23 cellular contexts compared by ENCODE assay signal in genomic region chr2:125643585-125643984, GRCh38.
DNase-seq lines count a peak whose midpoint lies in the region; ATAC-seq and TF ChIP-seq lines count a peak whose summit lies in the region.
"Had no signal": no experiment of that assay in that cellular context is flagged by ENCODE, and none has a peak within 500 bp of the region (broad histone marks: within the 10 kb centered on the region; RNA-seq: fewer than 3 reads in every experiment).

No MANE protein-coding gene starts in this region.

- no peaks in the 10 kb centered on the region for H3K27me3 Mint-ChIP-seq in T-helper 17 cell
- peaks cover 5% of the 10 kb centered on the region for H3K27me3 Mint-ChIP-seq in activated naive CD8-positive, alpha-beta T cell treated with anti-CD3 and anti-CD28 coated beads for 36 hours
- H3K27me3 Mint-ChIP-seq: activated CD4-positive, alpha-beta T cell treated with anti-CD3 and anti-CD28 coated beads, Interleukin-2, amount 10 ng/mL, durations not matched to agents 7 days and 5 days; activated naive CD4-positive, alpha-beta T cell treated with anti-CD3 and anti-CD28 coated beads, Interleukin-2, amount 50 U/mL, for 24 hours had no signal

- H3K9me3 ChIP-seq in mucosa of descending colon (no peaks in the 10 kb centered on the region), heart right ventricle (no peaks in the 10 kb centered on the region), T-helper 17 cell (ENCODE audit: control insufficient read depth, low read length, poor library complexity, severe bottlenecking) (no peaks in the 10 kb centered on the region)
- H3K9me3 ChIP-seq: uterus had no signal

- H3K27me3 ChIP-seq in heart right ventricle = no peaks in the 10 kb centered on the region
- H3K27me3 ChIP-seq: cardiac muscle cell, uterus had no signal

- H3K27ac Mint-ChIP-seq in T-helper 17 cell = no peak overlapping the region
- no peak overlapping the region for H3K27ac Mint-ChIP-seq in activated naive CD8-positive, alpha-beta T cell treated with anti-CD3 and anti-CD28 coated beads for 36 hours
- H3K27ac Mint-ChIP-seq: activated CD4-positive, alpha-beta T cell treated with anti-CD3 and anti-CD28 coated beads, Interleukin-2, amount 10 ng/mL, durations not matched to agents 7 days and 5 days; activated naive CD4-positive, alpha-beta T cell treated with anti-CD3 and anti-CD28 coated beads, Interleukin-2, amount 50 U/mL, for 24 hours; activated T-helper 1 cell treated with anti-CD3 and anti-CD28 coated beads, Interleukin-12 subunit alpha, Interleukin-12 subunit beta, Interleukin-2, Interleukin-4 antibody, amounts not matched to agents 30 ng/mL and 10 ng/mL and 1 ng/mL, durations not matched to agents 14 hours and 24 hours and 36 hours had no signal

- peaks cover 2% of the 10 kb centered on the region for H3K9me3 Mint-ChIP-seq in activated naive CD8-positive, alpha-beta T cell treated with anti-CD3 and anti-CD28 coated beads for 36 hours
- H3K9me3 Mint-ChIP-seq: activated CD4-positive, alpha-beta T cell treated with anti-CD3 and anti-CD28 coated beads, Interleukin-2, amount 10 ng/mL, durations not matched to agents 7 days and 5 days; activated naive CD4-positive, alpha-beta T cell treated with anti-CD3 and anti-CD28 coated beads, Interleukin-2, amount 50 U/mL, for 24 hours had no signal

- no peak for TF ChIP-seq CTCF in mucosa of descending colon (IDR thresholded peaks at IDR 0.05)
- no peak for TF ChIP-seq CTCF in heart right ventricle (IDR thresholded peaks at IDR 0.05)

- H3K4me1 ChIP-seq in mucosa of descending colon (ENCODE audit: low read depth) (peaks cover 11% of the 10 kb centered on the region), heart right ventricle (no peaks in the 10 kb centered on the region)
- H3K4me1 ChIP-seq: uterus had no signal

- H3K4me1 Mint-ChIP-seq in T-helper 17 cell = no peaks in the 10 kb centered on the region
- no peaks in the 10 kb centered on the region for H3K4me1 Mint-ChIP-seq in activated naive CD8-positive, alpha-beta T cell treated with anti-CD3 and anti-CD28 coated beads for 36 hours
- H3K4me1 Mint-ChIP-seq: activated CD4-positive, alpha-beta T cell treated with anti-CD3 and anti-CD28 coated beads, Interleukin-2, amount 10 ng/mL, durations not matched to agents 7 days and 5 days; activated naive CD4-positive, alpha-beta T cell treated with anti-CD3 and anti-CD28 coated beads, Interleukin-2, amount 50 U/mL, for 24 hours had no signal

- H3K27ac ChIP-seq in heart right ventricle = no peak overlapping the region
- H3K27ac ChIP-seq: cardiac muscle cell, uterus had no signal

- no peak overlapping the region for H3K4me3 Mint-ChIP-seq in T-helper 17 cell
- H3K4me3 Mint-ChIP-seq in activated naive CD8-positive, alpha-beta T cell treated with anti-CD3 and anti-CD28 coated beads for 36 hours = no peak overlapping the region
- H3K4me3 Mint-ChIP-seq: activated CD4-positive, alpha-beta T cell treated with anti-CD3 and anti-CD28 coated beads, Interleukin-2, amount 10 ng/mL, durations not matched to agents 7 days and 5 days; activated naive CD4-positive, alpha-beta T cell treated with anti-CD3 and anti-CD28 coated beads, Interleukin-2, amount 50 U/mL, for 24 hours; activated T-helper 1 cell treated with anti-CD3 and anti-CD28 coated beads, Interleukin-12 subunit alpha, Interleukin-12 subunit beta, Interleukin-2, Interleukin-4 antibody, amounts not matched to agents 30 ng/mL and 10 ng/mL and 1 ng/mL, durations not matched to agents 14 hours and 24 hours and 36 hours had no signal

- H3K36me3 Mint-ChIP-seq in T-helper 17 cell (ENCODE audit: low read depth) = no peaks in the 10 kb centered on the region
- H3K36me3 Mint-ChIP-seq in activated naive CD8-positive, alpha-beta T cell treated with anti-CD3 and anti-CD28 coated beads for 36 hours = no peaks in the 10 kb centered on the region
- H3K36me3 Mint-ChIP-seq: activated naive CD4-positive, alpha-beta T cell treated with anti-CD3 and anti-CD28 coated beads, Interleukin-2, amount 50 U/mL, for 24 hours had no signal

- 58% methylated on average over 8 of the region's 8 CpGs for WGBS in heart right ventricle, 2 donors

- peak; percentile 73 for ATAC-seq in GM21717 (IDR thresholded peaks at IDR 0.05; ENCODE audit: unreplicated experiment)
- ATAC-seq in mucosa of descending colon = peak; percentile 75
- ATAC-seq in heart right ventricle = no peak
- no peak for ATAC-seq in T-helper 17 cell

- DNase-seq in ELF-1 (ENCODE audit: low read depth, low spot score) = peak; percentile 23
- peak; percentile 96 for DNase-seq in SK-N-DZ (ENCODE audit: low spot score)
- peak in 1 of 3 donors; percentile 70 for DNase-seq in mucosa of descending colon
- no peak for DNase-seq in heart right ventricle
- no peak for DNase-seq in LoVo (ENCODE audit: low spot score)
- DNase-seq in T-helper 17 cell = no peak
- DNase-seq in activated naive CD8-positive, alpha-beta T cell treated with anti-CD3 and anti-CD28 coated beads for 36 hours = no peak
- DNase-seq: activated CD4-positive, alpha-beta T cell treated with anti-CD3 and anti-CD28 coated beads, Interleukin-2, amount 10 ng/mL, durations not matched to agents 7 days and 5 days; anterior cingulate cortex; dermis blood vessel endothelial cell; GDM1; KG1; kidney glomerular epithelial cell; NCI-H2171 treated with DMSO at 0.1 percent for 48 hours; occipital lobe; RPMI8226; stimulated activated CD4-positive, alpha-beta T cell treated with anti-CD3 and anti-CD28 coated beads, Interleukin-2, amount 100 ng/mL, for 24 hours; uterus had no signal

- intact Hi-C loops in mucosa of descending colon (cut with DNase I, micrococcal nuclease) (no loop called here), heart right ventricle (cut with DNase I) (no loop called here)

- no peak overlapping the region for H3K4me3 ChIP-seq in mucosa of descending colon
- no peak overlapping the region for H3K4me3 ChIP-seq in heart right ventricle
- H3K4me3 ChIP-seq: cardiac muscle cell, smooth muscle cell, uterus had no signal

- H3K36me3 ChIP-seq in mucosa of descending colon (ENCODE audit: low read depth) (no peaks in the 10 kb centered on the region), heart right ventricle (no peaks in the 10 kb centered on the region)
- H3K36me3 ChIP-seq: cardiac muscle cell, uterus had no signal

Comparison
In these comparisons a context has a peak if more than half of its experiments do, and no peak if none do; other contexts are left out.
1. DNase-seq: peak in ELF-1 (single experiment) and SK-N-DZ (single experiment); none in heart right ventricle (0 of 2), LoVo (single experiment), T-helper 17 cell (0 of 3) and activated naive CD8-positive, alpha-beta T cell treated with anti-CD3 and anti-CD28 coated beads for 36 hours (single experiment).
2. ATAC-seq: peak in GM21717 (single experiment) and mucosa of descending colon (single experiment); none in heart right ventricle (0 of 8) and T-helper 17 cell (single experiment).